Comparison of ENCODE assay signal across 25 cellular contexts in genomic region chr2:120853294-120854013, GRCh38.
DNase-seq lines count a peak whose midpoint lies in the region; ATAC-seq and TF ChIP-seq lines count a peak whose summit lies in the region.
"Had no signal": no experiment of that assay in that cellular context is flagged by ENCODE, and none has a peak within 500 bp of the region (broad histone marks: within the 10 kb centered on the region; RNA-seq: fewer than 3 reads in every experiment).

No MANE protein-coding gene starts in this region.

- H3K27me3 Mint-ChIP-seq in glutamatergic neuron (ENCODE audit: unreplicated experiment) (peaks cover 4% of the 10 kb centered on the region), T-cell (peaks cover 0 to 4% of the 10 kb centered on the region in 2 donors)
- H3K27me3 Mint-ChIP-seq: CD8-positive, alpha-beta memory T cell had no signal

- no peak overlapping the region for H3K27ac Mint-ChIP-seq in glutamatergic neuron (ENCODE audit: unreplicated experiment)
- H3K27ac Mint-ChIP-seq in T-cell: no peak overlapping the region
- H3K27ac Mint-ChIP-seq: CD14-positive monocyte; CD8-positive, alpha-beta memory T cell had no signal

- H3K4me1 ChIP-seq in IMR-90 (ENCODE audit: control insufficient read depth, insufficient read depth, low read length): peaks cover 25% of the 10 kb centered on the region
- H3K4me1 ChIP-seq in spleen: no peaks in the 10 kb centered on the region
- no peaks in the 10 kb centered on the region for H3K4me1 ChIP-seq in foreskin keratinocyte

- H3K4me1 Mint-ChIP-seq in glutamatergic neuron (ENCODE audit: low read depth, unreplicated experiment) (peaks cover 23% of the 10 kb centered on the region), T-cell (no peaks in the 10 kb centered on the region)
- H3K4me1 Mint-ChIP-seq: CD14-positive monocyte; CD8-positive, alpha-beta memory T cell had no signal

- CTCF ChIA-PET in IMR-90 (lab: Yijun Ruan, JAX): no interaction called here
- CTCF ChIA-PET in T-cell (lab: Charles Lee): no interaction called here

- H3K4me3 ChIP-seq in IMR-90 (ENCODE audit: insufficient read depth, low read depth, low read length) (no peak overlapping the region), spleen (no peak overlapping the region)
- H3K4me3 ChIP-seq: GM12878 had no signal

- peaks cover 72% of the 10 kb centered on the region for H4K20me1 ChIP-seq in IMR-90 (ENCODE audit: insufficient read depth, low read length)

- peaks cover 40 to 95% of the 10 kb centered on the region in 2 experiments for H3K79me1 ChIP-seq in IMR-90 (ENCODE audit: low read depth in 1 of 2, low read length in 2 of 2)

- H3K27ac ChIP-seq in IMR-90 (ENCODE audit: insufficient read depth, low read length) (no peak overlapping the region), spleen (no peak overlapping the region), foreskin keratinocyte (no peak overlapping the region)

- H3K4me2 ChIP-seq in IMR-90 (ENCODE audit: low read depth, low read length): no peak overlapping the region

- H3K4me3 Mint-ChIP-seq in glutamatergic neuron (ENCODE audit: unreplicated experiment) (no peak overlapping the region), T-cell (no peak overlapping the region)
- H3K4me3 Mint-ChIP-seq: CD14-positive monocyte; CD8-positive, alpha-beta memory T cell had no signal

- no peaks in the 10 kb centered on the region for H3K27me3 ChIP-seq in IMR-90 (ENCODE audit: control insufficient read depth, insufficient read depth, low read length)
- no peaks in the 10 kb centered on the region for H3K27me3 ChIP-seq in spleen (replicated peaks in 1 of 7)
- H3K27me3 ChIP-seq in foreskin keratinocyte: peaks cover 16% of the 10 kb centered on the region
- H3K27me3 ChIP-seq: BE2C had no signal

- H2AFZ ChIP-seq in IMR-90 (replicated peaks; ENCODE audit: low read length, poor library complexity): no peak overlapping the region

- no peak for TF ChIP-seq POLR2A in IMR-90 (IDR thresholded peaks at IDR 0.05; ENCODE audit: low read depth, low read length)
- TF ChIP-seq POLR2A in spleen (IDR thresholded peaks at IDR 0.05): no peak

- DNase-seq in cardiac septum (ENCODE audit: low spot score) (peak; percentile 63), Right ventricle myocardium superior (no peak), IMR-90 (no peak), glutamatergic neuron (peak; percentile 5), spleen (peak; percentile 41), T-cell (no peak), foreskin keratinocyte (no peak)
- DNase-seq: 8988T; ACHN; BE2C; CD8-positive, alpha-beta memory T cell; DMS 273 treated with DMSO at 0.1 percent for 48 hours; DMS79; EL; GDM1; KBM-7; NCI-H1105 treated with DMSO at 0.1 percent for 48 hours; NCI-H2029; NCI-H446 treated with DMSO at 0.1 percent for 48 hours; NCI-H526; RPMI8226; SHP77 had no signal

- 0 out of 2 replicates have a peak overlapping the region, but pooled peaks have one; percentile 30 for H3K14ac ChIP-seq in IMR-90 (replicated peaks; ENCODE audit: low read depth, low read length)

- TF ChIP-seq RAD21 in IMR-90 (IDR thresholded peaks at IDR 0.05; ENCODE audit: low read length): no peak

- no CpG with 5 or more reads among the region's 5 CpGs for whole genome bisulfite sequencing in IMR-90 (ENCODE audit: extremely low coverage in 2 of 2, insufficient read length in 1 of 2), 2 experiments
- WGBS in spleen, 5 donors: 72 to 90% (median 80%) methylated on average over 5 of the region's 5 CpGs

- no peak overlapping the region for H3K23ac ChIP-seq in IMR-90 (ENCODE audit: low read depth, low read length)

- H2BK120ac ChIP-seq in IMR-90 (ENCODE audit: low read depth, low read length): no peak overlapping the region

- peaks cover 10% of the 10 kb centered on the region for H3K36me3 ChIP-seq in IMR-90 (ENCODE audit: control insufficient read depth, insufficient read depth, low read length)
- H3K36me3 ChIP-seq in spleen: no peaks in the 10 kb centered on the region
- H3K36me3 ChIP-seq: BE2C had no signal

- H3K18ac ChIP-seq in IMR-90 (ENCODE audit: low read depth, low read length): no peak overlapping the region

- peaks cover 4% of the 10 kb centered on the region for H3K9me3 ChIP-seq in IMR-90 (ENCODE audit: control insufficient read depth, insufficient read depth, low read length)
- peaks cover 0 to 22% (median 14%) of the 10 kb centered on the region in 8 donors for H3K9me3 ChIP-seq in spleen
- H3K9me3 ChIP-seq: BE2C had no signal

- no peak overlapping the region for H4K5ac ChIP-seq in IMR-90 (ENCODE audit: low read depth, low read length)

- intact Hi-C loops in cardiac septum (cut with DNase I): no loop called here
- intact Hi-C loops in Right ventricle myocardium superior (cut with DNase I): no loop called here
- intact Hi-C loops in IMR-90 (cut with micrococcal nuclease): no loop called here
- intact Hi-C loops in spleen (cut with DNase I; ENCODE audit: low total_unique reads): no loop called here

- no peak overlapping the region for H2BK20ac ChIP-seq in IMR-90 (ENCODE audit: low read depth, low read length)

- POLR2A ChIA-PET in IMR-90 (lab: Charles Lee; ENCODE audit: unreplicated experiment): no interaction called here
- POLR2A ChIA-PET in T-cell (lab: Charles Lee): no interaction called here

- no peak overlapping the region for H3K9ac ChIP-seq in IMR-90 (ENCODE audit: low read depth, low read length)

- H2BK5ac ChIP-seq in IMR-90 (ENCODE audit: low read depth, low read length, poor library complexity, severe bottlenecking): no peak overlapping the region

- dilution Hi-C loops in IMR-90 (cut with HindIII; ENCODE audit: low sequenced_read_pairs, unreplicated experiment): no loop called here

- no peak overlapping the region for H2AK9ac ChIP-seq in IMR-90 (replicated peaks; ENCODE audit: low read depth, low read length, poor library complexity)

- ATAC-seq in Right ventricle myocardium superior (ENCODE audit: poor library complexity) (no peak), IMR-90 (ENCODE audit: low read depth) (no peak), T-cell (replicated peaks in 1 of 4) (no peak), foreskin keratinocyte (no peak), GM21576 (IDR thresholded peaks at IDR 0.05; ENCODE audit: unreplicated experiment) (no peak)
- ATAC-seq: GM12878 had no signal

- H3K36me3 Mint-ChIP-seq in glutamatergic neuron (ENCODE audit: unreplicated experiment) (peaks cover 18% of the 10 kb centered on the region), T-cell (no peaks in the 10 kb centered on the region)
- H3K36me3 Mint-ChIP-seq: CD14-positive monocyte; CD8-positive, alpha-beta memory T cell had no signal

- H2AK5ac ChIP-seq in IMR-90 (ENCODE audit: low read depth, low read length): no peak overlapping the region

- H3K9me3 Mint-ChIP-seq in glutamatergic neuron (ENCODE audit: unreplicated experiment) (peaks cover 11% of the 10 kb centered on the region), T-cell (peaks cover 4 to 16% (median 12%) of the 10 kb centered on the region in 3 donors)

- H3K56ac ChIP-seq in IMR-90 (ENCODE audit: extremely low read depth, insufficient read depth, low read length): no peak overlapping the region

- in situ Hi-C loops in IMR-90 (cut with MboI; ENCODE audit: low sequenced_read_pairs): no loop called here

- H3K4ac ChIP-seq in IMR-90 (ENCODE audit: low read depth, low read length): 0 out of 2 replicates have a peak overlapping the region, but pooled peaks have one; percentile 13

- H4K91ac ChIP-seq in IMR-90 (ENCODE audit: insufficient read depth, low read depth, low read length): peak overlapping the region; percentile 16; the same call in 1 of the 2 replicates

- TF ChIP-seq CTCF in IMR-90 (conservative IDR thresholded peaks at IDR 0.05; ENCODE audit: low read depth, low read length) (no peak), glutamatergic neuron (IDR thresholded peaks at IDR 0.05; ENCODE audit: partially characterized antibody, unreplicated experiment) (no peak), spleen (IDR thresholded peaks at IDR 0.05 in 8 of 11, conservative IDR thresholded peaks at IDR 0.05 in 3 of 11) (no peak), foreskin keratinocyte (conservative IDR thresholded peaks at IDR 0.05) (no peak)

- peaks cover 37% of the 10 kb centered on the region for H3K9me1 ChIP-seq in IMR-90 (ENCODE audit: insufficient read depth, low read length)

- no peak overlapping the region for H4K8ac ChIP-seq in IMR-90 (ENCODE audit: low read depth in 2 of 2, low read length in 2 of 2)

- no peak overlapping the region for H2BK15ac ChIP-seq in IMR-90 (ENCODE audit: low read depth, low read length)

- no TSS peak for BruUV-seq in IMR-90 (replicated peaks; lab: Mats Ljungman, UMichigan)

TF ChIP-seq in IMR-90, 13 proteins besides CTCF, POLR2A, EP300 and RAD21 (continues in another document):
- TF ChIP-seq RCOR1 (IDR thresholded peaks at IDR 0.05; ENCODE audit: insufficient replicate concordance, low read length) (no peak), RFX5 (IDR thresholded peaks at IDR 0.05; ENCODE audit: low read depth, low read length) (no peak), USF2 (IDR thresholded peaks at IDR 0.05; ENCODE audit: low read depth, low read length) (no peak), MXI1 (IDR thresholded peaks at IDR 0.05; ENCODE audit: borderline replicate concordance, low read depth, low read length) (no peak), FOS (IDR thresholded peaks at IDR 0.05; ENCODE audit: low read depth, low read length) (no peak), MAZ (IDR thresholded peaks at IDR 0.05; ENCODE audit: borderline replicate concordance, low read depth, low read length) (no peak), BHLHE40 (IDR thresholded peaks at IDR 0.05; ENCODE audit: low read depth, low read length) (no peak), SMC3 (IDR thresholded peaks at IDR 0.05; ENCODE audit: low read depth, low read length) (no peak), CEBPB (IDR thresholded peaks at IDR 0.05; ENCODE audit: low read depth, low read length) (no peak), ELK1 (IDR thresholded peaks at IDR 0.05; ENCODE audit: borderline replicate concordance, low read depth, low read length) (no peak), NFE2L2 (IDR thresholded peaks at IDR 0.05; ENCODE audit: low read depth, low read length) (no peak)

Comparison
In these comparisons a context has a peak if more than half of its experiments do, and no peak if none do; other contexts are left out.
1. DNase-seq: peak in cardiac septum (single experiment), glutamatergic neuron (single experiment) and spleen (single experiment); none in Right ventricle myocardium superior (single experiment), IMR-90 (single experiment), T-cell (0 of 34) and foreskin keratinocyte (0 of 2).